Comparison of ENCODE assay signal across 15 cellular contexts in the genomic region with DNA sequence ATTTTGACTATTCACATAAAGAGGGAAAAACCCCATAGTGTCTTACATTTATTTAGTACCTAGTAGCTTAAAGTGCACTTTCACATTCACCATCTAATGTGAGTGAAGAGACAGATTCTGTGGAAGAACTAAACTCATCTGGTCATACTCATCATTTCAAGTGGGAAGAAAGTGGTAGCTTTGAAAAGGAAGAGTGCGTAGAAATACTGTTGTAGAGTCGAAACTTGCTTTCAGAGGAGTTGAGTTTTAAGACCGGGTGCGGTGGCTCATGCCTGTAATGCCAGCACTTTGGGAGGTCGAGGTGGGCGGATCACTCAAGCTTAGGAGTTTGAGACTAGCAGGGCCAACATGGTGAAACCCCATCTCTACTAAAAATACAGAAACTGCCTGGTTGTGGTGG.
DNase-seq lines count a peak whose midpoint lies in the region; ATAC-seq and TF ChIP-seq lines count a peak whose summit lies in the region.
"Had no signal": no experiment of that assay in that cellular context is flagged by ENCODE, and none has a peak within 500 bp of the region (broad histone marks: within the 10 kb centered on the region; RNA-seq: fewer than 3 reads in every experiment).

No MANE protein-coding gene starts in this region.

- H3K9me3 Mint-ChIP-seq in stimulated activated naive B cell treated with anti-CD40 and anti-IgM and Interleukin-4, amounts not matched to agents 10 μg/mL and 1 μg/mL and 100 μg/mL, for 72 hours: peaks cover 0 to 1% of the 10 kb centered on the region in 2 donors
- H3K9me3 Mint-ChIP-seq: GM23338 had no signal

- H3K27me3 ChIP-seq in tibial artery: no peaks in the 10 kb centered on the region

- H3K4me3 Mint-ChIP-seq in stimulated activated naive B cell treated with anti-CD40 and anti-IgM and Interleukin-4, amounts not matched to agents 10 μg/mL and 1 μg/mL and 100 μg/mL, for 72 hours: no peak overlapping the region
- H3K4me3 Mint-ChIP-seq: GM23338 had no signal

- H3K27ac Mint-ChIP-seq in stimulated activated naive B cell treated with anti-CD40 and anti-IgM and Interleukin-4, amounts not matched to agents 10 μg/mL and 1 μg/mL and 100 μg/mL, for 72 hours: peak overlapping the region; percentile 66
- H3K27ac Mint-ChIP-seq: GM23338 had no signal

- peaks cover 0 to 22% (median 16%) of the 10 kb centered on the region in 4 donors for H3K4me1 ChIP-seq in tibial artery

- H3K27ac ChIP-seq in tibial artery: no peak overlapping the region
- H3K27ac ChIP-seq: C4-2B had no signal

- no peaks in the 10 kb centered on the region for H3K9me3 ChIP-seq in tibial artery

- peaks cover 11 to 24% of the 10 kb centered on the region in 2 donors for H3K36me3 Mint-ChIP-seq in stimulated activated naive B cell treated with anti-CD40 and anti-IgM and Interleukin-4, amounts not matched to agents 10 μg/mL and 1 μg/mL and 100 μg/mL, for 72 hours

- peak; percentile 56 to 61 for ATAC-seq in stimulated activated naive B cell treated with anti-CD40 and anti-IgM and Interleukin-4, amounts not matched to agents 10 μg/mL and 1 μg/mL and 100 μg/mL, for 72 hours (replicated peaks)
- no peak for ATAC-seq in HG02763 (IDR thresholded peaks at IDR 0.05; ENCODE audit: unreplicated experiment)
- ATAC-seq: Panc1 had no signal

- H3K27me3 Mint-ChIP-seq in stimulated activated naive B cell treated with anti-CD40 and anti-IgM and Interleukin-4, amounts not matched to agents 10 μg/mL and 1 μg/mL and 100 μg/mL, for 72 hours: no peaks in the 10 kb centered on the region

- peak; percentile 64 to 77 for DNase-seq in activated CD4-positive, alpha-beta T cell treated with anti-CD3 and anti-CD28 coated beads, Interleukin-2, amount 50 U/mL, for 48 hours
- no peak for DNase-seq in activated CD4-positive, alpha-beta T cell treated with anti-CD3 and anti-CD28 coated beads, Interleukin-2, amount 50 U/mL, for 4 hours
- DNase-seq in stimulated activated CD4-positive, alpha-beta T cell treated with anti-CD3 and anti-CD28 coated beads, Interleukin-12 subunit alpha, Interleukin-12 subunit beta, amount 100 ng/mL, for 48 hours (ENCODE audit: low read depth in 2 of 3, low spot score in 1 of 3): peak; percentile 42 to 57 (median 45)
- no peak for DNase-seq in stimulated activated CD4-positive, alpha-beta T cell treated with anti-CD3 and anti-CD28 coated beads, Interleukin-4, amount 100 ng/mL, for 4 hours
- DNase-seq in stimulated activated CD4-positive, alpha-beta T cell treated with anti-CD3 and anti-CD28 coated beads, Interleukin-1b, Interleukin-23, amount 100 ng/mL, for 48 hours: peak; percentile 78
- no peak for DNase-seq in stimulated activated naive B cell treated with anti-CD40 and anti-IgM and Interleukin-4, amounts not matched to agents 10 μg/mL and 1 μg/mL and 100 μg/mL, for 72 hours
- no peak for DNase-seq in tibial artery
- DNase-seq: MV-4-11, NCI-H1436, NCI-H2029 treated with DMSO at 0.1 percent for 48 hours, NCI-H510A had no signal

- no peak for TF ChIP-seq CTCF in tibial artery (IDR thresholded peaks at IDR 0.05)

- H3K4me3 ChIP-seq in tibial artery: no peak overlapping the region
- H3K4me3 ChIP-seq: GM23338 had no signal

- peaks cover 9 to 14% of the 10 kb centered on the region in 2 donors for H3K4me1 Mint-ChIP-seq in stimulated activated naive B cell treated with anti-CD40 and anti-IgM and Interleukin-4, amounts not matched to agents 10 μg/mL and 1 μg/mL and 100 μg/mL, for 72 hours

- intact Hi-C loops in tibial artery (cut with DNase I; ENCODE audit: low total_unique reads): no loop called here

- H3K36me3 ChIP-seq in tibial artery: no peaks in the 10 kb centered on the region

Comparison
In these comparisons a context has a peak if more than half of its experiments do, and no peak if none do; other contexts are left out.
1. DNase-seq: peak in activated CD4-positive, alpha-beta T cell treated with anti-CD3 and anti-CD28 coated beads, Interleukin-2, amount 50 U/mL, for 48 hours (2 of 2), stimulated activated CD4-positive, alpha-beta T cell treated with anti-CD3 and anti-CD28 coated beads, Interleukin-12 subunit alpha, Interleukin-12 subunit beta, amount 100 ng/mL, for 48 hours (3 of 3) and stimulated activated CD4-positive, alpha-beta T cell treated with anti-CD3 and anti-CD28 coated beads, Interleukin-1b, Interleukin-23, amount 100 ng/mL, for 48 hours (single experiment); none in activated CD4-positive, alpha-beta T cell treated with anti-CD3 and anti-CD28 coated beads, Interleukin-2, amount 50 U/mL, for 4 hours (0 of 2), stimulated activated CD4-positive, alpha-beta T cell treated with anti-CD3 and anti-CD28 coated beads, Interleukin-4, amount 100 ng/mL, for 4 hours (0 of 2), stimulated activated naive B cell treated with anti-CD40 and anti-IgM and Interleukin-4, amounts not matched to agents 10 μg/mL and 1 μg/mL and 100 μg/mL, for 72 hours (single experiment) and tibial artery (0 of 2).